12 cellular contexts compared by ENCODE assay signal in the genomic region with DNA sequence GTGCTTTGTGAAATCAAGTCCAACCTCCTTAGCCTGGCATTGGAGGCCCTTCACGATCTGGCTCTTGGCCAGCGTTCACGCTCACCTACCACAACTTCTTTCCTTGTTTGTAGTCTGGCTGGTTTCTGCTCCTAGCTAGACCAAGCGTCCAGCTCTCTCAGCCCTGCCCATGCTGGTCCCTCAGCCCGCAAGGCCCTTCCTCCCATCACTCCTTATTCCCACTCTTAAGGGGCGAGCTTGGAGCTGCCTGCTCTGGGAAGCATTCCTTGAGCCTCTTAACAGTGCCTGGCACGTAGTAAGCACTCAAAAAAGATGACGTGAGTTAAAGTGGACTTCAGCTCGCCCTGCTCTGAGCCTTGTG. TPM values are rescaled to one million over a fixed set of nuclear protein-coding genes. Genes with fewer than 3 reads are reported as not detected.
DNase-seq lines count a peak whose midpoint lies in the region; ATAC-seq, FAIRE-seq and TF ChIP-seq lines count a peak whose summit lies in the region.
"Had no signal": no experiment of that assay in that cellular context is flagged by ENCODE, and none has a peak within 500 bp of the region (broad histone marks: within the 10 kb centered on the region; RNA-seq: fewer than 3 reads in every experiment).

No MANE protein-coding gene starts in this region.

- no peaks in the 10 kb centered on the region for H3K9me3 Mint-ChIP-seq in activated CD4-positive, alpha-beta memory T cell treated with anti-CD3 and anti-CD28 coated beads, Interleukin-2, amount 10 ng/mL, durations not matched to agents 7 days and 5 days
- H3K9me3 Mint-ChIP-seq: neural progenitor cell had no signal

- H3K4me3 ChIP-seq in right atrium auricular region (no peak overlapping the region), left ventricle myocardium inferior (no peak overlapping the region), kidney (ENCODE audit: low read length in 2 of 2) (no peak overlapping the region), upper lobe of left lung (no peak overlapping the region)
- H3K4me3 ChIP-seq: dorsolateral prefrontal cortex, neural progenitor cell had no signal

- H3K27me3 Mint-ChIP-seq in activated CD4-positive, alpha-beta memory T cell treated with anti-CD3 and anti-CD28 coated beads, Interleukin-2, amount 10 ng/mL, durations not matched to agents 7 days and 5 days = no peaks in the 10 kb centered on the region

- TF ChIP-seq CTCF in right atrium auricular region (IDR thresholded peaks at IDR 0.05) (no peak), left ventricle myocardium inferior (IDR thresholded peaks at IDR 0.05; ENCODE audit: borderline replicate concordance) (no peak), kidney (IDR thresholded peaks at IDR 0.05; ENCODE audit: borderline replicate concordance, extremely low read depth, insufficient read depth) (no peak), upper lobe of left lung (IDR thresholded peaks at IDR 0.05) (no peak)

- intact Hi-C loops in left ventricle myocardium inferior (cut with micrococcal nuclease) = no loop called here
- intact Hi-C loops in kidney (cut with DNase I) = no loop called here

- H3K9me3 ChIP-seq in right atrium auricular region (no peaks in the 10 kb centered on the region), left ventricle myocardium inferior (replicated peaks) (no peaks in the 10 kb centered on the region), kidney (ENCODE audit: control insufficient read depth in 1 of 2, low read length in 2 of 2) (no peaks in the 10 kb centered on the region), upper lobe of left lung (no peaks in the 10 kb centered on the region)

- H3K27ac Mint-ChIP-seq in activated CD4-positive, alpha-beta memory T cell treated with anti-CD3 and anti-CD28 coated beads, Interleukin-2, amount 10 ng/mL, durations not matched to agents 7 days and 5 days = peak overlapping the region; percentile 71
- H3K27ac Mint-ChIP-seq: neural progenitor cell had no signal

- DNase-seq in right atrium auricular region (ENCODE audit: low spot score) (no peak), left ventricle myocardium inferior (no peak), kidney (no peak), upper lobe of left lung (peak in 1 of 2 donors; percentile 90), left lobe of liver (ENCODE audit: low spot score) (no peak), NCI-H128 (lab: John Stamatoyannopoulos, UW; ENCODE audit: unreplicated experiment) (no peak)
- no peak for DNase-seq in activated CD4-positive, alpha-beta memory T cell treated with anti-CD3 and anti-CD28 coated beads, Interleukin-2, amount 10 ng/mL, durations not matched to agents 7 days and 5 days
- DNase-seq in activated CD8-positive, alpha-beta memory T cell treated with anti-CD3 and anti-CD28 coated beads for 24 hours = no peak
- DNase-seq: activated gamma-delta T cell treated with Interleukin-2 at 50 U/mL for 16 hours, NCI-H2227 treated with DMSO at 0.1 percent for 48 hours had no signal

- TF ChIP-seq POLR2A in upper lobe of left lung (IDR thresholded peaks at IDR 0.05) = no peak

- H3K36me3 ChIP-seq in right atrium auricular region (peaks cover 3% of the 10 kb centered on the region), left ventricle myocardium inferior (peaks cover 14% of the 10 kb centered on the region), kidney (ENCODE audit: control insufficient read depth in 1 of 2, insufficient read depth in 2 of 2, low read length in 2 of 2) (peaks cover 0 to 4% of the 10 kb centered on the region in 2 donors), upper lobe of left lung (peaks cover 0 to 17% (median 4%) of the 10 kb centered on the region in 4 donors)
- H3K36me3 ChIP-seq: neural progenitor cell had no signal

- no peak overlapping the region for H3K4me3 Mint-ChIP-seq in activated CD4-positive, alpha-beta memory T cell treated with anti-CD3 and anti-CD28 coated beads, Interleukin-2, amount 10 ng/mL, durations not matched to agents 7 days and 5 days
- H3K4me3 Mint-ChIP-seq: neural progenitor cell had no signal

- no peak overlapping the region for H3K9ac ChIP-seq in kidney (ENCODE audit: low read length in 2 of 2)
- H3K9ac ChIP-seq: neural progenitor cell had no signal

- H3K27ac ChIP-seq in right atrium auricular region = peak overlapping the region; percentile 31 to 63
- H3K27ac ChIP-seq in left ventricle myocardium inferior (replicated peaks) = no peak overlapping the region
- H3K27ac ChIP-seq in kidney (ENCODE audit: low read depth in 2 of 2, low read length in 2 of 2) = peak overlapping the region; percentile 7 to 23
- peak overlapping the region; percentile 78 to 90 (median 88) for H3K27ac ChIP-seq in upper lobe of left lung
- H3K27ac ChIP-seq: neural progenitor cell had no signal

- WGBS in upper lobe of left lung, 2 donors = 67 to 70% methylated on average over 9 of the region's 9 CpGs

- H3K27me3 ChIP-seq in right atrium auricular region (no peaks in the 10 kb centered on the region), left ventricle myocardium inferior (ENCODE audit: low read depth) (no peaks in the 10 kb centered on the region), upper lobe of left lung (no peaks in the 10 kb centered on the region)
- H3K27me3 ChIP-seq: dorsolateral prefrontal cortex, neural progenitor cell had no signal

- H3K4me1 ChIP-seq in right atrium auricular region (peaks cover 0 to 40% of the 10 kb centered on the region in 2 donors), left ventricle myocardium inferior (peaks cover 30% of the 10 kb centered on the region), kidney (ENCODE audit: control insufficient read depth in 1 of 2, insufficient read depth in 1 of 2, low read depth in 1 of 2, low read length in 2 of 2) (peaks cover 12 to 20% of the 10 kb centered on the region in 2 donors), upper lobe of left lung (peaks cover 53 to 77% (median 67%) of the 10 kb centered on the region in 4 donors)

- peaks cover 30% of the 10 kb centered on the region for H3K36me3 Mint-ChIP-seq in activated CD4-positive, alpha-beta memory T cell treated with anti-CD3 and anti-CD28 coated beads, Interleukin-2, amount 10 ng/mL, durations not matched to agents 7 days and 5 days (ENCODE audit: low read depth)
- H3K36me3 Mint-ChIP-seq: neural progenitor cell had no signal

- FAIRE-seq in kidney (lab: Jason Lieb, UNC) = no peak

- H3K4me1 Mint-ChIP-seq in activated CD4-positive, alpha-beta memory T cell treated with anti-CD3 and anti-CD28 coated beads, Interleukin-2, amount 10 ng/mL, durations not matched to agents 7 days and 5 days = peaks cover 37% of the 10 kb centered on the region

- peak; percentile 44 to 89 for ATAC-seq in upper lobe of left lung (ENCODE audit: low FRiP score in 2 of 2)
- ATAC-seq in left lobe of liver = no peak

- CTCF ChIA-PET in activated CD4-positive, alpha-beta memory T cell treated with anti-CD3 and anti-CD28 coated beads, Interleukin-2, amount 10 ng/mL, durations not matched to agents 7 days and 5 days (lab: Charles Lee) = interaction anchor here (0.7 kb wide), 1 partner anchor 13 kb away, joined by 4 read pairs; no protein-coding TSS in a partner anchor

- TF ChIP-seq EP300 in upper lobe of left lung (IDR thresholded peaks at IDR 0.05) = peak; percentile 14 to 88 (median 54)

- POLR2A ChIA-PET in activated CD4-positive, alpha-beta memory T cell treated with anti-CD3 and anti-CD28 coated beads, Interleukin-2, amount 10 ng/mL, durations not matched to agents 7 days and 5 days (lab: Charles Lee) = interaction anchor here (1.1 to 1.8 kb wide), 2 partner anchors 9 to 13 kb away, joined by 4 to 7 read pairs; a partner anchor contains a TSS

RNA-seq across cellular contexts. Expression of a gene that starts 8.7 kb away (rescaled TPM):
- total RNA-seq in right atrium auricular region (10 to 100 TPM; 81.5 to 85.9 TPM), left ventricle myocardium inferior (35.4 TPM), kidney (64.0 TPM), upper lobe of left lung (100 to 1,000 TPM in 2 of 6 donors, 10 to 100 TPM in 4; 60.6 to 154 (median 92.8) TPM), left lobe of liver (3.2 TPM)
- total RNA-seq in activated CD4-positive, alpha-beta memory T cell treated with anti-CD3 and anti-CD28 coated beads, Interleukin-2, amount 10 ng/mL, durations not matched to agents 7 days and 5 days = 10 to 100 TPM; 59.0 to 61.5 TPM
- polyA plus RNA-seq in kidney (ENCODE audit: insufficient read depth, low read depth, low replicate concordance) = 7.1 TPM
